Comparison of ENCODE assay signal across 25 cellular contexts in the genomic region with DNA sequence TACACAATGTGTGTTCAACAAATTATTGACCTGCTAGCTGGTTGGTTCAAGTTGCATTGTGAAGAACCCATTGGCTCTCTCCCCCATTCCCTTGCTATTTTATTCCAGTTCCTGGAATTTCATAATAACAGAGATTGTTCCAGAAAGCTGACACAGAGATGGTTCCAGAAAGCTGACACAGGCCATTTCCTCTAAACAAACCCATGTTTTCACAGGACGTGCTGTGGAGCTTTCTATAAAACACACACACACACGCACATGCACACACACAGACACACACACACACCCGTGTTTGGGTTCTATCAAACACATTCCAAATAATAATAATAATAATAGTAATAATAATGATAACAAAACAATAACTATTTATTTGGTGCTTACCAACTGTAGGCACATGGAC.
"Had no signal": no experiment of that assay in that cellular context is flagged by ENCODE, and none has a peak within 500 bp of the region (broad histone marks: within the 10 kb centered on the region; RNA-seq: fewer than 3 reads in every experiment).

No MANE protein-coding gene starts in this region.

- H3K27ac ChIP-seq: neutrophil, pancreas, prostate gland, right atrium auricular region, right lobe of liver, sigmoid colon, stomach, thoracic aorta, transverse colon, upper lobe of right lung had no signal

- H3K9me3 ChIP-seq: neutrophil, pancreas, prostate gland, right atrium auricular region, right lobe of liver, sigmoid colon, stomach, thoracic aorta, thyroid gland, transverse colon, upper lobe of right lung, uterus had no signal

- H3K36me3 ChIP-seq: neutrophil, pancreas, prostate gland, right atrium auricular region, right lobe of liver, sigmoid colon, stomach, thoracic aorta, thyroid gland, transverse colon, upper lobe of right lung, uterus had no signal

- DNase-seq: naive thymus-derived CD8-positive, alpha-beta T cell; nephron progenitor cell; nucleus accumbens; pancreas; retina; right lobe of liver; sigmoid colon; small intestine; stimulated activated CD4-positive, alpha-beta T cell treated with anti-CD3 and anti-CD28 coated beads, Interleukin-15, amount 100 ng/mL, for 24 hours; stimulated activated CD4-positive, alpha-beta T cell treated with anti-CD3 and anti-CD28 coated beads, Interleukin-2, amount 100 ng/mL, for 24 hours; stimulated activated CD4-positive, alpha-beta T cell treated with anti-CD3 and anti-CD28 coated beads, Interleukin-2, amount 100 ng/mL, for 48 hours; stimulated activated CD4-positive, alpha-beta T cell treated with anti-CD3 and anti-CD28 coated beads, Interleukin-4, amount 100 ng/mL, for 24 hours; stimulated activated naive B cell treated with anti-CD40 and anti-IgM and Interleukin-4, amounts not matched to agents 10 μg/mL and 1 μg/mL and 100 μg/mL, for 72 hours; stimulated activated naive CD4-positive, alpha-beta T cell treated with Interleukin-2 at 50 U/mL for 16 hours; stomach; thyroid gland; transverse colon; upper lobe of right lung; uterus had no signal

- H3K4me3 ChIP-seq: pancreas, prostate gland, right atrium auricular region, right lobe of liver, sigmoid colon, stomach, thoracic aorta, thyroid gland, transverse colon, upper lobe of right lung, uterus had no signal

- H3K27me3 ChIP-seq: neutrophil, pancreas, right atrium auricular region, right lobe of liver, sigmoid colon, thyroid gland, transverse colon, upper lobe of right lung, uterus had no signal

- H3K4me1 ChIP-seq: pancreas, prostate gland, right atrium auricular region, right lobe of liver, stomach, transverse colon, upper lobe of right lung, uterus had no signal

- ATAC-seq: naive thymus-derived CD8-positive, alpha-beta T cell; natural killer cell treated with Interleukin-12 subunit alpha and Interleukin-12 subunit beta and Interleukin-15 and Interleukin-18, amount 100 ng/mL, for 72 hours; pancreas; right lobe of liver; stimulated activated effector memory CD8-positive, alpha-beta T cell treated with anti-CD3 and anti-CD28 coated beads, Interleukin-12 subunit alpha, Interleukin-12 subunit beta, amount 100 ng/mL, for 72 hours; stimulated activated naive B cell treated with anti-CD40 and anti-IgM and Interleukin-4, amounts not matched to agents 10 μg/mL and 1 μg/mL and 100 μg/mL, for 72 hours; upper lobe of right lung had no signal
